17 cellular contexts compared by ENCODE assay signal in genomic region chr7:106812027-106812643, GRCh38. TPM values are rescaled to one million over a fixed set of nuclear protein-coding genes. Genes with fewer than 3 reads are reported as not detected.
DNase-seq lines count a peak whose midpoint lies in the region; ATAC-seq lines count a peak whose summit lies in the region.
"Had no signal": no experiment of that assay in that cellular context is flagged by ENCODE, and none has a peak within 500 bp of the region (broad histone marks: within the 10 kb centered on the region; RNA-seq: fewer than 3 reads in every experiment).

No MANE protein-coding gene starts in this region.

- H3F3A ChIP-seq in GM23248 (ENCODE audit: insufficient read depth): no peaks in the 10 kb centered on the region

- H3K9me3 Mint-ChIP-seq in central memory CD8-positive, alpha-beta T cell: no peaks in the 10 kb centered on the region
- peaks cover 0 to 1% (median 0%) of the 10 kb centered on the region in 11 donors for H3K9me3 Mint-ChIP-seq in naive thymus-derived CD4-positive, alpha-beta T cell
- H3K9me3 Mint-ChIP-seq: activated naive CD4-positive, alpha-beta T cell treated with anti-CD3 and anti-CD28 coated beads for 36 hours; CD4-positive, CD25-positive, alpha-beta regulatory T cell; stimulated activated naive CD8-positive, alpha-beta T cell treated with anti-CD3 and anti-CD28 coated beads, Interleukin-15, amount 100 ng/mL, for 72 hours had no signal

- in situ Hi-C loops in GM23248 (cut with MboI): no loop called here

- H3K4me2 ChIP-seq in BLaER1 (peak overlapping the region; percentile 29), GM23248 (ENCODE audit: unreplicated experiment) (no peak overlapping the region)

- POLR2A ChIA-PET in naive thymus-derived CD4-positive, alpha-beta T cell (lab: Charles Lee): interaction anchor here (0.6 kb wide), 1 partner anchor 770 kb away, joined by 3 read pairs; no protein-coding TSS in a partner anchor

- H3K9me2 ChIP-seq in GM23248 (ENCODE audit: insufficient read depth): no peaks in the 10 kb centered on the region

- H4K20me1 ChIP-seq in BLaER1: no peaks in the 10 kb centered on the region
- no peaks in the 10 kb centered on the region for H4K20me1 ChIP-seq in GM23248 (ENCODE audit: insufficient read depth)

- no peaks in the 10 kb centered on the region for H3K27me3 Mint-ChIP-seq in central memory CD8-positive, alpha-beta T cell
- peaks cover 0 to 5% (median 0%) of the 10 kb centered on the region in 5 donors for H3K27me3 Mint-ChIP-seq in naive thymus-derived CD4-positive, alpha-beta T cell
- H3K27me3 Mint-ChIP-seq: stimulated activated naive CD8-positive, alpha-beta T cell treated with anti-CD3 and anti-CD28 coated beads, Interleukin-15, amount 100 ng/mL, for 72 hours had no signal

- H3K27me3 ChIP-seq in BLaER1 (no peaks in the 10 kb centered on the region), GM23248 (replicated peaks; ENCODE audit: insufficient read depth) (no peaks in the 10 kb centered on the region)
- H3K27me3 ChIP-seq in naive thymus-derived CD4-positive, alpha-beta T cell (ENCODE audit: control insufficient read depth in 2 of 2, insufficient read depth in 2 of 2, low read length in 2 of 2): peaks cover 0 to 1% of the 10 kb centered on the region in 2 donors

- no peak overlapping the region for H3K9ac ChIP-seq in BLaER1
- H3K9ac ChIP-seq in GM23248: no peak overlapping the region

- H3K27ac Mint-ChIP-seq in central memory CD8-positive, alpha-beta T cell (ENCODE audit: low read depth): peak overlapping the region; percentile 42
- peak overlapping the region in 1 of 9 donors; percentile 32 for H3K27ac Mint-ChIP-seq in naive thymus-derived CD4-positive, alpha-beta T cell
- H3K27ac Mint-ChIP-seq: activated naive CD4-positive, alpha-beta T cell treated with anti-CD3 and anti-CD28 coated beads for 36 hours; stimulated activated naive CD8-positive, alpha-beta T cell treated with anti-CD3 and anti-CD28 coated beads, Interleukin-15, amount 100 ng/mL, for 72 hours had no signal

- H3K9me3 ChIP-seq in BLaER1: no peaks in the 10 kb centered on the region; the same call in 1 of the 2 replicates
- H3K9me3 ChIP-seq in GM23248 (ENCODE audit: low read depth): no peaks in the 10 kb centered on the region
- H3K9me3 ChIP-seq in naive thymus-derived CD4-positive, alpha-beta T cell (ENCODE audit: control insufficient read depth in 2 of 3, low read length in 3 of 3): no peaks in the 10 kb centered on the region

- peaks cover 12% of the 10 kb centered on the region for H3K4me1 Mint-ChIP-seq in central memory CD8-positive, alpha-beta T cell
- H3K4me1 Mint-ChIP-seq in naive thymus-derived CD4-positive, alpha-beta T cell: peaks cover 0 to 15% (median 3%) of the 10 kb centered on the region in 7 donors

- intact Hi-C loops in naive thymus-derived CD4-positive, alpha-beta T cell (cut with micrococcal nuclease): no loop called here

- 0 out of 2 replicates have a peak overlapping the region, but pooled peaks have one; percentile 60 for H2AFZ ChIP-seq in GM23248

- DNase-seq in GM23248 (peak; percentile 49), DMS79 (lab: John Stamatoyannopoulos, UW) (no peak)
- DNase-seq in central memory CD8-positive, alpha-beta T cell (ENCODE audit: low spot score in 2 of 2): peak in 1 of 2 donors; percentile 15
- DNase-seq in naive thymus-derived CD4-positive, alpha-beta T cell: no peak
- DNase-seq: activated CD4-positive, alpha-beta T cell treated with anti-CD3 and anti-CD28 coated beads for 48 hours; activated naive CD4-positive, alpha-beta T cell treated with anti-CD3 and anti-CD28 coated beads for 36 hours; NCI-H1694; retina; stimulated activated CD4-positive, alpha-beta T cell treated with anti-CD3 and anti-CD28 coated beads, Interleukin-4, amount 100 ng/mL, for 4 hours; stimulated activated naive CD8-positive, alpha-beta T cell treated with anti-CD3 and anti-CD28 coated beads, Interleukin-15, amount 100 ng/mL, for 72 hours had no signal

- 47 to 71% methylated on average over 4 of the region's 4 CpGs for WGBS in GM23248 (ENCODE audit: low coverage in 1 of 2, low lambda C conversion rate in 2 of 2, missing lambda C conversion rate in 2 of 2), 2 experiments

- H3K4me1 ChIP-seq in BLaER1: peaks cover 13% of the 10 kb centered on the region
- 0 out of 2 replicates have a peak, but pooled peaks cover 4% of the 10 kb centered on the region for H3K4me1 ChIP-seq in GM23248 (ENCODE audit: insufficient read depth)
- H3K4me1 ChIP-seq in naive thymus-derived CD4-positive, alpha-beta T cell (ENCODE audit: control insufficient read depth in 2 of 2, insufficient read depth in 2 of 2, low read length in 2 of 2): no peaks in the 10 kb centered on the region

- no peaks in the 10 kb centered on the region for H3K79me2 ChIP-seq in GM23248 (ENCODE audit: insufficient read depth)

- ATAC-seq in central memory CD8-positive, alpha-beta T cell (replicated peaks; ENCODE audit: extremely low read depth, poor library complexity, severe bottlenecking): peak; percentile 91
- peak; percentile 72 for ATAC-seq in naive thymus-derived CD4-positive, alpha-beta T cell
- ATAC-seq in GM21825 (IDR thresholded peaks at IDR 0.05; ENCODE audit: unreplicated experiment): no peak
- ATAC-seq in GM18861 (IDR thresholded peaks at IDR 0.05; ENCODE audit: unreplicated experiment): no peak
- ATAC-seq in HG03520 (IDR thresholded peaks at IDR 0.05; ENCODE audit: unreplicated experiment): no peak
- ATAC-seq: esophagus mucosa; SK-N-SH treated with all-trans-retinoic acid at 6 μM for 48 hours; stimulated activated naive CD8-positive, alpha-beta T cell treated with anti-CD3 and anti-CD28 coated beads, Interleukin-15, amount 100 ng/mL, for 72 hours had no signal

- no peak overlapping the region for H3K27ac ChIP-seq in BLaER1
- no peak overlapping the region for H3K27ac ChIP-seq in GM23248
- no peak overlapping the region for H3K27ac ChIP-seq in naive thymus-derived CD4-positive, alpha-beta T cell (ENCODE audit: low read depth, low read length)

- no peaks in the 10 kb centered on the region for H3K36me3 Mint-ChIP-seq in central memory CD8-positive, alpha-beta T cell (ENCODE audit: insufficient read depth)
- H3K36me3 Mint-ChIP-seq in naive thymus-derived CD4-positive, alpha-beta T cell: no peaks in the 10 kb centered on the region
- H3K36me3 Mint-ChIP-seq: CD4-positive, CD25-positive, alpha-beta regulatory T cell had no signal

- H3K4me3 Mint-ChIP-seq in central memory CD8-positive, alpha-beta T cell: no peak overlapping the region
- no peak overlapping the region for H3K4me3 Mint-ChIP-seq in naive thymus-derived CD4-positive, alpha-beta T cell
- H3K4me3 Mint-ChIP-seq: activated naive CD4-positive, alpha-beta T cell treated with anti-CD3 and anti-CD28 coated beads for 36 hours; CD4-positive, CD25-positive, alpha-beta regulatory T cell; stimulated activated naive CD8-positive, alpha-beta T cell treated with anti-CD3 and anti-CD28 coated beads, Interleukin-15, amount 100 ng/mL, for 72 hours had no signal

- H3K36me3 ChIP-seq in BLaER1: no peaks in the 10 kb centered on the region
- H3K36me3 ChIP-seq in GM23248 (ENCODE audit: low read depth): no peaks in the 10 kb centered on the region
- H3K36me3 ChIP-seq in naive thymus-derived CD4-positive, alpha-beta T cell (ENCODE audit: control insufficient read depth in 2 of 3, insufficient read depth in 3 of 3, low read length in 3 of 3): no peaks in the 10 kb centered on the region

- CTCF ChIA-PET in naive thymus-derived CD4-positive, alpha-beta T cell (lab: Charles Lee): interaction anchor here (0.5 to 0.7 kb wide), 3 partner anchors 18 to 1245 kb away, joined by 3 to 5 read pairs (median 3); no protein-coding TSS in a partner anchor

- H3K4me3 ChIP-seq in BLaER1 (no peak overlapping the region), GM23248 (no peak overlapping the region)
- no peak overlapping the region for H3K4me3 ChIP-seq in naive thymus-derived CD4-positive, alpha-beta T cell (ENCODE audit: low read length)

RNA-seq across cellular contexts. Expression of gene PIK3CG, which starts 52.9 kb away (rescaled TPM):
- not detected in 2 replicates for total RNA-seq in GM23248 (2014; rRNA removed; shearing (Covaris generic))
- polyA plus RNA-seq in GM23248 (2016; fragmentation: Nextera tagmentation; extraction: Ambion mirVana): not detected in 2 replicates
- total RNA-seq in naive thymus-derived CD4-positive, alpha-beta T cell: 10 to 100 TPM; 25.1 to 54.9 (median 30.6) TPM
- polyA plus RNA-seq in naive thymus-derived CD4-positive, alpha-beta T cell: 10 to 100 TPM; 15.3 to 21.7 TPM

Comparison
In these comparisons a context has a peak if more than half of its experiments do, and no peak if none do; other contexts are left out.
1. ATAC-seq: peak in central memory CD8-positive, alpha-beta T cell (single experiment) and naive thymus-derived CD4-positive, alpha-beta T cell (single experiment); none in GM21825 (single experiment), GM18861 (single experiment) and HG03520 (single experiment).
2. RNA of gene PIK3CG, which starts 52.9 kb away (total RNA-seq): 25.1 to 54.9 TPM in naive thymus-derived CD4-positive, alpha-beta T cell; not detected in GM23248; every median in the first group is over 10 times any median in the second.